8 cellular contexts compared by ENCODE assay signal in the genomic region with DNA sequence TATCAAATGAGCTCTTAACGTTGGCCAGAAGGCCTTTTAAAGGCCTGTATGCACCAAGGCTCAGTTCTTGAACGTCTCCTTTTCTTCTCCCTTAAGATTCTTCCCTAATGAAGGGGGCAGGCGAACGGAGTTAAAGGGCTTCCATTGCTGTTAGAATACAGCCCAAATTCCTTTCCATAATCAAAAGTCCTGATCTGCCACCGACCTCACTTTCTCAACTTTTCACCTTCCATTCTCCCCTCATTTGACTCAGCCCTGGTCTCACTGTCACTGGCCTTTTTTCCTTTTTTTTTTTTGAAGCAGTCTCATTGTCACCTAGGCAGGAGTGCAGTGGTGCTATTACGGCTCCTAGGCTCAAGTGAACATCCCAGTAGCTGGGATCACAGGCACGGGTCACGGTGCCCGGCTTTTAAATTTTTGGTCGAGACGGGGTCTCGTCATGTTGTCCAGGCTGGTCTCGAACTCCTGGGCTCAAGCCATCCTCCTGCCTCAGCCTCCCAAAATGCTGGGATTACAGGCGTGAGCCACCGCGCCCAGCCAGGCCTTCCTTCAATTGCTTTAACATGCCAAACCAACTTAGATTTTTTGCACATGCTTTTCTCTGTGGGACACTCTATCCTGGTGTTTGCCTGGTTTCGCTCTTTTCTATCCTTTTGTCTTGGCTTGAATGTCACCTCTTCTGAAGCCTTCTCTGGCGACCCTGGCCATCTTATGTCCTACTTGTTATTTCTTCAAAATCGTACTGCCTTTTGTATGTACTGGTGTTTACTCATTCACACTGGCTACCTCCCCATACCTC. TPM values are rescaled to one million over a fixed set of nuclear protein-coding genes. Genes with fewer than 3 reads are reported as not detected.
DNase-seq lines count a peak whose midpoint lies in the region; ATAC-seq, FAIRE-seq and TF ChIP-seq lines count a peak whose summit lies in the region.

No MANE protein-coding gene starts in this region.

- no peak for FAIRE-seq in H54 (lab: Jason Lieb, UNC)

- peaks cover 3% of the 10 kb centered on the region for H3K79me1 ChIP-seq in mesendoderm (ENCODE audit: low read length)

- TF ChIP-seq CTCF in heart left ventricle (IDR thresholded peaks at IDR 0.05) (no peak), cardiac fibroblast (IDR thresholded peaks at IDR 0.05; ENCODE audit: low read depth, low read length) (no peak), uterus (IDR thresholded peaks at IDR 0.05) (no peak)

- WGBS in heart left ventricle, 4 donors: 39 to 50% (median 43%) methylated on average over 19 of the region's 19 CpGs
- WGBS in mesendoderm (ENCODE audit: extremely low coverage, insufficient coverage, low lambda C conversion rate): no CpG with 5 or more reads among the region's 19 CpGs

- H3K9me3 ChIP-seq in heart left ventricle: no peaks in the 10 kb centered on the region
- H3K9me3 ChIP-seq in uterus: no peaks in the 10 kb centered on the region

- no peak overlapping the region for H3K4ac ChIP-seq in mesendoderm (ENCODE audit: low read depth, low read length)

- H3K4me3 ChIP-seq in heart left ventricle: peak overlapping the region; percentile 37 to 98 (median 90)
- peak overlapping the region; percentile 56 to 94 for H3K4me3 ChIP-seq in cardiac fibroblast (replicated peaks in 1 of 2; ENCODE audit: low read depth in 2 of 2, low read length in 2 of 2)
- peak overlapping the region; percentile 87 for H3K4me3 ChIP-seq in mesendoderm (ENCODE audit: low read length)
- H3K4me3 ChIP-seq in uterus: peak overlapping the region; percentile 93 to 98

- peaks cover 13% of the 10 kb centered on the region for H3K79me2 ChIP-seq in mesendoderm (ENCODE audit: control insufficient read depth, insufficient read depth, low read length)

- intact Hi-C loops in heart left ventricle (cut with DNase I) (loop anchor here in 5 of 10 donors (1.0 to 5.0 kb wide), 3 partner anchors 18 to 674 kb away; partner anchors contain the start of gene STIL (in 4 of the 5)), cardiac septum (cut with DNase I) (loop anchor here (2.0 kb wide), 1 partner anchor 18 kb away; the partner anchor contains the start of gene STIL), uterus (cut with DNase I; ENCODE audit: low total_unique reads) (no loop called here)

- ATAC-seq in heart left ventricle (no peak), HG02678 (IDR thresholded peaks at IDR 0.05; ENCODE audit: unreplicated experiment) (no peak)

- peaks cover 3 to 39% (median 28%) of the 10 kb centered on the region in 12 donors for H3K4me1 ChIP-seq in heart left ventricle
- H3K4me1 ChIP-seq in mesendoderm (ENCODE audit: control insufficient read depth, low read depth, low read length): peaks cover 5% of the 10 kb centered on the region
- H3K4me1 ChIP-seq in uterus: peaks cover 6 to 7% of the 10 kb centered on the region in 2 donors

- peak overlapping the region; percentile 86 for H4K5ac ChIP-seq in mesendoderm (ENCODE audit: low read length)

- peak overlapping the region; percentile 31 for H3K23ac ChIP-seq in mesendoderm (ENCODE audit: low read length)

- TF ChIP-seq POLR2A in heart left ventricle (IDR thresholded peaks at IDR 0.05): no peak
- TF ChIP-seq POLR2A in uterus (IDR thresholded peaks at IDR 0.05): no peak
- no peak for TF ChIP-seq POLR2A in H54 (IDR thresholded peaks at IDR 0.05; ENCODE audit: low read depth, low read length)

- H3K36me3 ChIP-seq in heart left ventricle (peaks cover 0 to 6% (median 0%) of the 10 kb centered on the region in 9 donors), mesendoderm (ENCODE audit: control insufficient read depth, insufficient read depth, low read length) (no peaks in the 10 kb centered on the region), uterus (no peaks in the 10 kb centered on the region)

- H3K27ac ChIP-seq in heart left ventricle (peak overlapping the region; percentile 94 to 99 (median 98)), mesendoderm (ENCODE audit: low read depth, low read length) (peak overlapping the region; percentile 99), uterus (peak overlapping the region; percentile 91 to 98)

- no peaks in the 10 kb centered on the region for H3K27me3 ChIP-seq in heart left ventricle
- H3K27me3 ChIP-seq in mesendoderm (ENCODE audit: insufficient read depth, low read length, poor library complexity): no peaks in the 10 kb centered on the region
- no peaks in the 10 kb centered on the region for H3K27me3 ChIP-seq in uterus

- H3K18ac ChIP-seq in mesendoderm (ENCODE audit: low read length): peak overlapping the region; percentile 89

- peak overlapping the region; percentile 84 for H3K4me2 ChIP-seq in mesendoderm (ENCODE audit: low read length)

- no peak overlapping the region for H4K8ac ChIP-seq in mesendoderm (ENCODE audit: low read depth, low read length)

- H2BK120ac ChIP-seq in mesendoderm (ENCODE audit: low read depth, low read length): no peak overlapping the region

- H2BK15ac ChIP-seq in mesendoderm (replicated peaks; ENCODE audit: low read depth): no peak overlapping the region

- H2BK5ac ChIP-seq in mesendoderm (ENCODE audit: low read length): peak overlapping the region; percentile 85

- H3K56ac ChIP-seq in mesendoderm (ENCODE audit: low read length): peak overlapping the region; percentile 96

- no peak overlapping the region for H2AK5ac ChIP-seq in mesendoderm (ENCODE audit: low read length)

- H3K9ac ChIP-seq in mesendoderm (ENCODE audit: low read length): peak overlapping the region; percentile 97

- DNase-seq in heart left ventricle: no peak
- DNase-seq in cardiac septum (ENCODE audit: low spot score): no peak
- DNase-seq in cardiac fibroblast (ENCODE audit: low read depth in 2 of 2): no peak
- DNase-seq in mesendoderm: no peak
- DNase-seq in uterus: no peak
- no peak for DNase-seq in H54 (ENCODE audit: insufficient read length, low spot score)
- DNase-seq in stimulated activated CD8-positive, alpha-beta memory T cell treated with anti-CD3 and anti-CD28 coated beads, Interleukin-4, amount 100 ng/mL, for 48 hours: no peak

RNA-seq across cellular contexts. Expression of gene CMPK1, which starts 0.6 kb away (rescaled TPM):
- total RNA-seq in heart left ventricle (10 to 100 TPM; 42.3 to 88.7 (median 73.0) TPM), cardiac septum (74.9 TPM), uterus (100 to 1,000 TPM in 1 of 4 donors, 10 to 100 TPM in 3; 21.5 to 111 (median 63.6) TPM)
- 10 to 100 TPM; 37.0 to 68.4 TPM for polyA plus RNA-seq in heart left ventricle
- 32.8 TPM for polyA plus RNA-seq in mesendoderm (2013, experiment 1 of 2)
- polyA plus RNA-seq in mesendoderm (2013, experiment 2 of 2): 33.3 TPM

RNA-seq across cellular contexts. Expression of gene STIL, which starts 19.0 kb away (rescaled TPM):
- total RNA-seq in heart left ventricle: 1 to 10 TPM in 2 of 9 donors, under 1 TPM in 7; 0.30 to 3.1 (median 0.81) TPM
- under 1 TPM; 0.19 to 0.30 TPM for polyA plus RNA-seq in heart left ventricle
- total RNA-seq in cardiac septum: 0.48 TPM
- polyA plus RNA-seq in mesendoderm (2013, experiment 1 of 2): 44.3 TPM
- 42.4 TPM for polyA plus RNA-seq in mesendoderm (2013, experiment 2 of 2)
- total RNA-seq in uterus: 10 to 100 TPM in 1 of 4 donors, 1 to 10 TPM in 2, under 1 TPM in 1; under 0.01 to 13.0 (median 1.9) TPM
